9 cellular contexts compared by ENCODE assay signal in the genomic region with DNA sequence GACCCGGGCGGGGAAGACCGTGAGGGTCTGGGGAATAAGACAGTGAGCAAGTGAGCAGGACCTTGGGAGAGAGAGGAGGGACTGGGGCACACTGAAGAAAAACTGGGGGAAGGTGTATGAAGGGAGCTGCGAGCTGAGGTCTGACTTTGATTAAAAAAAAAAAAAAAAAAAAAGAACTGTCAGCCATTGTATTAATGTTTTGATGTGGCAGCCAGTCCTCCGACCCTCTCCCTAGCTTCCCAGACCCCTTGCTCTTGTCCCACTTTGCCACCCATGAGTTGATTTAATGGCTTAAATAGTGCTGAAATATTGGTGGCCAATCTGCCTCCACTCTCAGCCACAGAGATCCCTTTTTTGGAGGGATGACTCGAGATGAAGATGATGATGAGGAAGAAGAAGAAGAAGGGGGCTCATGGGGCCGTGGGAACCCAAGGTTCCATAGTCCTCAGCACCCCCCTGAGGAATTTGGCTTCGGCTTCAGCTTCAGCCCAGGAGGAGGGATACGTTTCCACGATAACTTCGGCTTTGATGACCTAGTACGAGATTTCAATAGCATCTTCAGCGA. TPM values are rescaled to one million over a fixed set of nuclear protein-coding genes. Genes with fewer than 3 reads are reported as not detected.
DNase-seq lines count a peak whose midpoint lies in the region; ATAC-seq, FAIRE-seq and TF ChIP-seq lines count a peak whose summit lies in the region.
"Had no signal": no experiment of that assay in that cellular context is flagged by ENCODE, and none has a peak within 500 bp of the region (broad histone marks: within the 10 kb centered on the region; RNA-seq: fewer than 3 reads in every experiment).

No MANE protein-coding gene starts in this region.

- no peak overlapping the region; the same call in 1 of the 2 replicates for H3K4ac ChIP-seq in H9 (ENCODE audit: low read depth, low read length)

- H3K27ac ChIP-seq in H9 (ENCODE audit: insufficient read length, low read depth, low read length), result no peak overlapping the region
- peak overlapping the region; percentile 90 for H3K27ac ChIP-seq in hepatocyte
- peak overlapping the region; percentile 72 to 96 for H3K27ac ChIP-seq in small intestine (ENCODE audit: low read depth in 1 of 2, low read length in 1 of 2)

- H4K20me1 ChIP-seq in H9 (ENCODE audit: control insufficient read depth, insufficient read depth, insufficient read length) (no peaks in the 10 kb centered on the region), hepatocyte (ENCODE audit: insufficient read depth, poor library complexity, severe bottlenecking) (no peaks in the 10 kb centered on the region)

- no peaks in the 10 kb centered on the region for H3K9me3 ChIP-seq in H9 (ENCODE audit: control insufficient read depth, low read depth, low read length)
- H3K9me3 ChIP-seq in hepatocyte (ENCODE audit: low read depth), result no peaks in the 10 kb centered on the region
- no peaks in the 10 kb centered on the region for H3K9me3 ChIP-seq in small intestine (ENCODE audit: control insufficient read depth, low read depth)

- H3K9me3 Mint-ChIP-seq in H9, result no peaks in the 10 kb centered on the region; a peak in 1 of 5 replicates
- no peaks in the 10 kb centered on the region for H3K9me3 Mint-ChIP-seq in activated CD4-positive, alpha-beta memory T cell treated with anti-CD3 and anti-CD28 coated beads, Interleukin-2, amount 10 ng/mL, durations not matched to agents 7 days and 5 days

- H3K23ac ChIP-seq in H9 (ENCODE audit: insufficient read length, low read depth, low read length), result no peak overlapping the region

- H2BK5ac ChIP-seq in H9 (ENCODE audit: insufficient read length, low read length), result no peak overlapping the region

- H2BK120ac ChIP-seq in H9 (ENCODE audit: low read depth, low read length, poor library complexity, severe bottlenecking), result no peak overlapping the region

- H3K9me2 ChIP-seq in hepatocyte (replicated peaks; ENCODE audit: insufficient read depth), result no peaks in the 10 kb centered on the region

- DNase-seq in H9, result no peak
- no peak for DNase-seq in activated CD4-positive, alpha-beta memory T cell treated with anti-CD3 and anti-CD28 coated beads, Interleukin-2, amount 10 ng/mL, durations not matched to agents 7 days and 5 days
- peak; percentile 26 for DNase-seq in hepatocyte (ENCODE audit: low spot score)
- no peak for DNase-seq in small intestine
- no peak for DNase-seq in COR-L47 (lab: John Stamatoyannopoulos, UW)
- DNase-seq in NCI-H2227 (lab: John Stamatoyannopoulos, UW; ENCODE audit: unreplicated experiment), result no peak

- H3K36me3 ChIP-seq in hepatocyte (replicated peaks; ENCODE audit: insufficient read depth, low read depth) (no peaks in the 10 kb centered on the region), small intestine (ENCODE audit: control insufficient read depth in 2 of 2, insufficient read depth in 2 of 2, low read length in 2 of 2) (peaks cover 13 to 24% of the 10 kb centered on the region in 2 donors)

- H4K5ac ChIP-seq in H9 (ENCODE audit: insufficient read length, low read depth, low read length), result peak overlapping the region; percentile 37

- peak overlapping the region; percentile 96 to 97 for H3K4me3 Mint-ChIP-seq in H9
- peak overlapping the region; percentile 91 for H3K4me3 Mint-ChIP-seq in activated CD4-positive, alpha-beta memory T cell treated with anti-CD3 and anti-CD28 coated beads, Interleukin-2, amount 10 ng/mL, durations not matched to agents 7 days and 5 days

- H2AFZ ChIP-seq in H9 (ENCODE audit: low read length) (no peak overlapping the region), hepatocyte (peak overlapping the region; percentile 91)

- H2AK5ac ChIP-seq in H9 (ENCODE audit: insufficient read length, low read length), result no peak overlapping the region

- H3K4me1 ChIP-seq in H9 (ENCODE audit: insufficient read depth, low read length) (no peaks in the 10 kb centered on the region), hepatocyte (ENCODE audit: insufficient read depth) (peaks cover 6% of the 10 kb centered on the region), small intestine (ENCODE audit: control insufficient read depth in 2 of 2, insufficient read depth in 1 of 2, low read depth in 1 of 2, low read length in 1 of 2) (no peaks in the 10 kb centered on the region)

- H3K4me3 ChIP-seq in hepatocyte (peak overlapping the region; percentile 70), small intestine (ENCODE audit: low read depth in 1 of 2, low read length in 2 of 2) (peak overlapping the region; percentile 82 to 89)

- ATAC-seq in HG02852 (IDR thresholded peaks at IDR 0.05; ENCODE audit: unreplicated experiment), result no peak
- no peak for ATAC-seq in esophagus mucosa

- H3K14ac ChIP-seq in H9 (ENCODE audit: insufficient read depth, low read length), result peak overlapping the region; percentile 86; the same call in 1 of the 2 replicates

- H4K91ac ChIP-seq in H9 (ENCODE audit: insufficient read length, low read depth, low read length), result no peak overlapping the region

- no peak overlapping the region for H3K56ac ChIP-seq in H9 (ENCODE audit: insufficient read length, low read depth, low read length)

- no peak for FAIRE-seq in small intestine (lab: Jason Lieb, UNC)

- peaks cover 4% of the 10 kb centered on the region for H3K79me1 ChIP-seq in H9 (ENCODE audit: insufficient read depth, low read depth, low read length, poor library complexity, severe bottlenecking)

- H2BK15ac ChIP-seq in H9 (ENCODE audit: low read depth, low read length), result no peak overlapping the region

- WGBS in H9 (ENCODE audit: extremely low coverage, insufficient read length, low lambda C conversion rate), result no CpG with 5 or more reads among the region's 13 CpGs
- 58% methylated on average over 13 of the region's 13 CpGs for WGBS in hepatocyte (ENCODE audit: low lambda C conversion rate, missing lambda C conversion rate)
- 39 to 47% (median 44%) methylated on average over 13 of the region's 13 CpGs for WGBS in small intestine, 3 donors

- H3K27me3 ChIP-seq in H9 (ENCODE audit: insufficient read depth, low read length) (no peaks in the 10 kb centered on the region), hepatocyte (no peaks in the 10 kb centered on the region), small intestine (ENCODE audit: control insufficient read depth in 2 of 2, insufficient read depth in 2 of 2, low read length in 2 of 2) (no peaks in the 10 kb centered on the region)

- CTCF ChIA-PET in activated CD4-positive, alpha-beta memory T cell treated with anti-CD3 and anti-CD28 coated beads, Interleukin-2, amount 10 ng/mL, durations not matched to agents 7 days and 5 days (lab: Charles Lee), result interaction anchor here (0.7 to 4.1 kb wide), 6 partner anchors 53 to 274 kb away, joined by 4 to 44 read pairs (median 4); no protein-coding TSS in a partner anchor

- TF ChIP-seq CTCF in H9 (conservative IDR thresholded peaks at IDR 0.05), result no peak
- no peak for TF ChIP-seq CTCF in hepatocyte (IDR thresholded peaks at IDR 0.05; ENCODE audit: poor library complexity)

- no peak overlapping the region for H2BK12ac ChIP-seq in H9 (ENCODE audit: insufficient read length, low read depth, low read length)

- H3K4me1 Mint-ChIP-seq in H9, result peaks cover 12 to 18% of the 10 kb centered on the region in 2 experiments
- peaks cover 43% of the 10 kb centered on the region for H3K4me1 Mint-ChIP-seq in activated CD4-positive, alpha-beta memory T cell treated with anti-CD3 and anti-CD28 coated beads, Interleukin-2, amount 10 ng/mL, durations not matched to agents 7 days and 5 days

- no peak overlapping the region for H2BK20ac ChIP-seq in H9 (ENCODE audit: low read depth, low read length, poor library complexity, severe bottlenecking)

- peaks cover 12% of the 10 kb centered on the region for H3K23me2 ChIP-seq in H9 (ENCODE audit: insufficient read length, low read depth, low read length, poor library complexity, severe bottlenecking)

- H3K79me2 ChIP-seq in H9 (ENCODE audit: insufficient read depth, low read length) (0 out of 2 replicates have a peak, but pooled peaks cover 2% of the 10 kb centered on the region), hepatocyte (peaks cover 11% of the 10 kb centered on the region)

- H3K18ac ChIP-seq in H9 (ENCODE audit: insufficient read length, low read depth, low read length), result peak overlapping the region; percentile 72

- no peak overlapping the region for H4K8ac ChIP-seq in H9 (replicated peaks; ENCODE audit: insufficient read length, low read depth, low read length)

- no peak overlapping the region for H3T11ph ChIP-seq in H9 (ENCODE audit: low read length)

- POLR2A ChIA-PET in activated CD4-positive, alpha-beta memory T cell treated with anti-CD3 and anti-CD28 coated beads, Interleukin-2, amount 10 ng/mL, durations not matched to agents 7 days and 5 days (lab: Charles Lee), result interaction anchor here (0.6 to 4.6 kb wide), 12 partner anchors 10 to 295 kb away, joined by 3 to 34 read pairs (median 4); partner anchors contain the start of gene JTB

- H3K4me2 ChIP-seq in H9 (ENCODE audit: insufficient read depth, insufficient read length, low read length) (peak overlapping the region; percentile 85), hepatocyte (peak overlapping the region; percentile 79)

- no peaks in the 10 kb centered on the region; the same call in 1 of the 2 replicates for H3K27me3 Mint-ChIP-seq in H9 (ENCODE audit: low read depth)
- H3K27me3 Mint-ChIP-seq in activated CD4-positive, alpha-beta memory T cell treated with anti-CD3 and anti-CD28 coated beads, Interleukin-2, amount 10 ng/mL, durations not matched to agents 7 days and 5 days, result no peaks in the 10 kb centered on the region

- peaks cover 25 to 56% (median 54%) of the 10 kb centered on the region in 3 experiments; a peak in 6 of 7 replicates for H3K36me3 Mint-ChIP-seq in H9 (ENCODE audit: insufficient read depth in 1 of 3, low read depth in 3 of 3)
- H3K36me3 Mint-ChIP-seq in activated CD4-positive, alpha-beta memory T cell treated with anti-CD3 and anti-CD28 coated beads, Interleukin-2, amount 10 ng/mL, durations not matched to agents 7 days and 5 days (ENCODE audit: low read depth), result peaks cover 67% of the 10 kb centered on the region

- H3K27ac Mint-ChIP-seq in H9, result peak overlapping the region; percentile 91 to 98 (median 97); a peak in 6 of 7 replicates
- H3K27ac Mint-ChIP-seq in activated CD4-positive, alpha-beta memory T cell treated with anti-CD3 and anti-CD28 coated beads, Interleukin-2, amount 10 ng/mL, durations not matched to agents 7 days and 5 days, result peak overlapping the region; percentile 94

- H3K9ac ChIP-seq in H9 (ENCODE audit: extremely low read depth, insufficient read length, low read length), result peak overlapping the region; percentile 95

RNA-seq across cellular contexts. Expression of gene HAX1, which starts 0.7 kb away (rescaled TPM):
- total RNA-seq in H9 (2021), result 79.8 and 80.4 TPM in 2 replicates
- 100 to 1,000 TPM; 141 to 142 TPM for total RNA-seq in activated CD4-positive, alpha-beta memory T cell treated with anti-CD3 and anti-CD28 coated beads, Interleukin-2, amount 10 ng/mL, durations not matched to agents 7 days and 5 days
- 80.0 and 86.9 TPM in 2 replicates for total RNA-seq in hepatocyte
- 95.1 and 104 TPM in 2 replicates for polyA plus RNA-seq in hepatocyte
- polyA plus RNA-seq in small intestine, result 100 to 1,000 TPM; 109 to 131 (median 128) TPM
- 86.6 TPM for total RNA-seq in esophagus mucosa

RNA-seq across cellular contexts. Expression of gene AQP10, which starts 47.8 kb away (rescaled TPM):
- not detected in 2 replicates for total RNA-seq in H9 (2021)
- total RNA-seq in activated CD4-positive, alpha-beta memory T cell treated with anti-CD3 and anti-CD28 coated beads, Interleukin-2, amount 10 ng/mL, durations not matched to agents 7 days and 5 days, result not detected
- 0.96 and 2.0 TPM in 2 replicates for total RNA-seq in hepatocyte
- polyA plus RNA-seq in hepatocyte, result 3.0 and 3.6 TPM in 2 replicates
- 100 to 1,000 TPM in 1 of 3 donors, 10 to 100 TPM in 1, 1 to 10 TPM in 1; 2.9 to 103 (median 42.0) TPM for polyA plus RNA-seq in small intestine
- not detected for total RNA-seq in esophagus mucosa
- total RNA-seq: myocyte had no signal

RNA-seq across cellular contexts. Expression of gene ATP8B2, which starts 52.2 kb away (rescaled TPM):
- 37.6 and 38.7 TPM in 2 replicates for total RNA-seq in H9 (2021)
- total RNA-seq in activated CD4-positive, alpha-beta memory T cell treated with anti-CD3 and anti-CD28 coated beads, Interleukin-2, amount 10 ng/mL, durations not matched to agents 7 days and 5 days, result 100 to 1,000 TPM; 142 to 149 TPM
- 30.1 and 42.0 TPM in 2 replicates for total RNA-seq in hepatocyte
- polyA plus RNA-seq in hepatocyte, result 8.7 and 11.7 TPM in 2 replicates
- 10 to 100 TPM; 13.8 to 19.7 (median 16.0) TPM for polyA plus RNA-seq in small intestine
- total RNA-seq in esophagus mucosa, result 3.7 TPM

RNA-seq across cellular contexts. Expression of gene UBAP2L, which starts 52.3 kb away (rescaled TPM):
- total RNA-seq in H9 (2021) (258 and 265 TPM in 2 replicates), hepatocyte (83.5 and 103 TPM in 2 replicates), esophagus mucosa (80.9 TPM)
- total RNA-seq in activated CD4-positive, alpha-beta memory T cell treated with anti-CD3 and anti-CD28 coated beads, Interleukin-2, amount 10 ng/mL, durations not matched to agents 7 days and 5 days, result 100 to 1,000 TPM; 155 to 157 TPM
- polyA plus RNA-seq in hepatocyte (119 and 132 TPM in 2 replicates), small intestine (10 to 100 TPM; 29.7 to 52.3 (median 30.0) TPM)
